Comparison of ENCODE assay signal across 8 cellular contexts in genomic region chr17:42221886-42222745, GRCh38. TPM values are rescaled to one million over a fixed set of nuclear protein-coding genes. Genes with fewer than 3 reads are reported as not detected.
DNase-seq lines count a peak whose midpoint lies in the region; ATAC-seq, FAIRE-seq and TF ChIP-seq lines count a peak whose summit lies in the region.

No MANE protein-coding gene starts in this region.

- H3K9me3 ChIP-seq in cardiac muscle cell (ENCODE audit: low read depth) (no peaks in the 10 kb centered on the region), small intestine (ENCODE audit: control insufficient read depth, low read depth) (no peaks in the 10 kb centered on the region)

- H3K27me3 ChIP-seq in cardiac muscle cell = no peaks in the 10 kb centered on the region
- H3K27me3 ChIP-seq in small intestine (ENCODE audit: control insufficient read depth in 2 of 2, insufficient read depth in 2 of 2, low read length in 2 of 2) = no peaks in the 10 kb centered on the region

- TF ChIP-seq CTCF in cardiac muscle cell (IDR thresholded peaks at IDR 0.05; ENCODE audit: low read depth, low read length) = peak; percentile 79

- peaks cover 18% of the 10 kb centered on the region for H3K36me3 ChIP-seq in cardiac muscle cell
- peaks cover 8 to 11% of the 10 kb centered on the region in 2 donors for H3K36me3 ChIP-seq in small intestine (ENCODE audit: control insufficient read depth in 2 of 2, insufficient read depth in 2 of 2, low read length in 2 of 2)

- no peak for ATAC-seq in GM18907 (IDR thresholded peaks at IDR 0.05; ENCODE audit: unreplicated experiment)

- WGBS in small intestine, 3 donors = 54 to 56% (median 54%) methylated on average over 3 of the region's 3 CpGs

- H3K27ac ChIP-seq in cardiac muscle cell (no peak overlapping the region), small intestine (ENCODE audit: low read depth in 1 of 2, low read length in 1 of 2) (no peak overlapping the region)

- FAIRE-seq in HTR-8/SVneo (lab: Jason Lieb, UNC) (peak; percentile 99), small intestine (lab: Jason Lieb, UNC) (no peak)

- no peak overlapping the region for H3K4me3 ChIP-seq in cardiac muscle cell
- H3K4me3 ChIP-seq in small intestine (ENCODE audit: low read depth in 1 of 2, low read length in 2 of 2) = no peak overlapping the region

- DNase-seq in COLO668 (lab: John Stamatoyannopoulos, UW; ENCODE audit: unreplicated experiment) = peak; percentile 11
- peak; percentile 67 for DNase-seq in HTR-8/SVneo (ENCODE audit: insufficient read length, low spot score)
- peak; percentile 35 for DNase-seq in SK-N-DZ (ENCODE audit: low spot score)
- peak in 3 of 4 experiments; percentile 5 to 49 (median 30) for DNase-seq in activated naive CD4-positive, alpha-beta T cell (lab: John Stamatoyannopoulos, UW)
- peak; percentile 60 to 78 for DNase-seq in cardiac muscle cell (ENCODE audit: low read depth in 1 of 2, low spot score in 1 of 2)
- peak; percentile 47 for DNase-seq in small intestine
- DNase-seq in T1000 (lab: John Stamatoyannopoulos, UW) = no peak

- H3K4me1 ChIP-seq in cardiac muscle cell (ENCODE audit: low read depth) (no peaks in the 10 kb centered on the region), small intestine (ENCODE audit: control insufficient read depth in 2 of 2, insufficient read depth in 1 of 2, low read depth in 1 of 2, low read length in 1 of 2) (no peaks in the 10 kb centered on the region)

RNA-seq across cellular contexts. Expression of gene GHDC, which starts 27.8 kb away (rescaled TPM):
- polyA plus RNA-seq in SK-N-DZ (2014; cell fraction: cytosol; rRNA removed) = 38.9 and 58.1 TPM in 2 replicates
- polyA plus RNA-seq in SK-N-DZ (2014; cell fraction: nucleus; rRNA removed) = 111 and 145 TPM in 2 replicates
- 7.3 and 13.5 TPM in 2 replicates for total RNA-seq in cardiac muscle cell
- polyA plus RNA-seq in cardiac muscle cell (7.4 and 13.4 TPM in 2 replicates), small intestine (10 to 100 TPM; 10.5 to 28.4 (median 12.2) TPM)

RNA-seq across cellular contexts. Expression of gene HCRT, which starts 36.9 kb away (rescaled TPM):
- 5.2 and 24.4 TPM in 2 replicates for polyA plus RNA-seq in SK-N-DZ (2014; cell fraction: cytosol; rRNA removed)
- polyA plus RNA-seq in SK-N-DZ (2014; cell fraction: nucleus; rRNA removed) = 3.8 and 17.4 TPM in 2 replicates
- total RNA-seq in cardiac muscle cell = 1.3 TPM in 1 of 2 replicates, not detected in the other
- polyA plus RNA-seq in cardiac muscle cell (1.9 TPM in 1 of 2 replicates, not detected in the other), small intestine (not detected)

RNA-seq across cellular contexts. Expression of gene KCNH4, which starts 41.2 kb away (rescaled TPM):
- polyA plus RNA-seq in SK-N-DZ (2014; cell fraction: cytosol; rRNA removed) = 4.0 TPM in 2 replicates
- 8.6 and 10.0 TPM in 2 replicates for polyA plus RNA-seq in SK-N-DZ (2014; cell fraction: nucleus; rRNA removed)
- total RNA-seq in cardiac muscle cell = not detected in 2 replicates
- polyA plus RNA-seq in cardiac muscle cell (not detected in 2 replicates), small intestine (under 1 TPM in 1 of 3 donors, not detected in 2; 0.18 TPM)

RNA-seq across cellular contexts. Expression of gene STAT5B, which starts 54.1 kb away (rescaled TPM):
- polyA plus RNA-seq in SK-N-DZ (2014; cell fraction: cytosol; rRNA removed) = 25.5 and 36.7 TPM in 2 replicates
- polyA plus RNA-seq in SK-N-DZ (2014; cell fraction: nucleus; rRNA removed) = 72.8 and 97.3 TPM in 2 replicates
- total RNA-seq in cardiac muscle cell = 35.8 and 62.4 TPM in 2 replicates
- polyA plus RNA-seq in cardiac muscle cell (26.8 and 45.1 TPM in 2 replicates), small intestine (10 to 100 TPM; 13.4 to 22.0 (median 18.1) TPM)
